ENCODE assay signal across 1 cellular context in genomic region chr6:34912715-34913464, GRCh38.
TF ChIP-seq lines count a peak whose summit lies in the region.

No MANE protein-coding gene starts in this region.

TF ChIP-seq in GM12878, 131 proteins besides CTCF, POLR2A, EP300 and RAD21 (continued from another document):
- TF ChIP-seq ZNF592 (IDR thresholded peaks at IDR 0.05) (no peak), ZNF622 (IDR thresholded peaks at IDR 0.05) (no peak), ZZZ3 (IDR thresholded peaks at IDR 0.05; ENCODE audit: control insufficient read depth, insufficient read length, low read depth) (no peak), STAT3 (IDR thresholded peaks at IDR 0.05; ENCODE audit: low read depth, low read length) (no peak), HCFC1 (IDR thresholded peaks at IDR 0.05; ENCODE audit: low read length) (no peak), CBFB (IDR thresholded peaks at IDR 0.05; ENCODE audit: low read depth) (peak; percentile 79), ZBED1 (IDR thresholded peaks at IDR 0.05; ENCODE audit: borderline replicate concordance) (no peak), CBX5 (IDR thresholded peaks at IDR 0.05; ENCODE audit: low read depth) (no peak), BCL3 (IDR thresholded peaks at IDR 0.05; ENCODE audit: borderline replicate concordance, insufficient read depth, low read depth, low read length, poor library complexity, severe bottlenecking) (no peak), KDM1A (IDR thresholded peaks at IDR 0.05; ENCODE audit: borderline replicate concordance) (no peak), CHD1 (IDR thresholded peaks at IDR 0.05; ENCODE audit: low read depth, low read length) (no peak), SIN3A (IDR thresholded peaks at IDR 0.05; ENCODE audit: low read depth, low read length) (no peak), TARDBP (IDR thresholded peaks at IDR 0.05; ENCODE audit: borderline replicate concordance) (no peak), KAT2A (conservative IDR thresholded peaks at IDR 0.05; ENCODE audit: control insufficient read depth, low read depth, low read length) (no peak), RBBP5 (conservative IDR thresholded peaks at IDR 0.05) (no peak), PKNOX1 (IDR thresholded peaks at IDR 0.05) (peak; percentile 15; the same call in 1 of the 2 replicates)
